ENCODE assay signal across 23 cellular contexts in genomic region chr15:94019062-94019461, GRCh38.
"Had no signal": no experiment of that assay in that cellular context is flagged by ENCODE, and none has a peak within 500 bp of the region (broad histone marks: within the 10 kb centered on the region; RNA-seq: fewer than 3 reads in every experiment).

No MANE protein-coding gene starts in this region.

- H3K27ac Mint-ChIP-seq: endodermal cell, immature natural killer cell, mesothelial cell of epicardium, naive B cell had no signal

- H3K4me3 ChIP-seq: coronary artery, dorsolateral prefrontal cortex, gastroesophageal sphincter, heart left ventricle, hepatocyte, left lung, lower lobe of right lung, mucosa of descending colon had no signal

- H3K4me1 ChIP-seq: foreskin keratinocyte, heart left ventricle, left lung, lower lobe of right lung had no signal

- H3K4me3 Mint-ChIP-seq: endodermal cell, immature natural killer cell, mesothelial cell of epicardium, naive B cell had no signal

- H3K36me3 ChIP-seq: gastroesophageal sphincter, heart left ventricle, left lung, lower lobe of right lung had no signal

- DNase-seq: dermis blood vessel endothelial cell; dorsolateral prefrontal cortex; effector CD4-positive, alpha-beta T cell; effector memory CD4-positive, alpha-beta T cell; endodermal cell; erythroblast; foreskin keratinocyte; heart left ventricle; hypothalamus; immature natural killer cell; left cardiac atrium; left ventricle myocardium superior; lower lobe of right lung; mesenchymal stem cell; mucosa of descending colon; naive B cell had no signal

- H3K79me2 ChIP-seq: hepatocyte had no signal

- H3K4me2 ChIP-seq: hepatocyte had no signal

- H3K9me3 ChIP-seq: gastroesophageal sphincter, left lung, lower lobe of right lung, mucosa of descending colon had no signal

- H3K36me3 Mint-ChIP-seq: immature natural killer cell, mesothelial cell of epicardium had no signal

- H3K4me1 Mint-ChIP-seq: endodermal cell, naive B cell had no signal

- H3K27ac ChIP-seq: coronary artery, dorsolateral prefrontal cortex, epithelial cell of prostate, foreskin keratinocyte, hepatocyte, left lung, lower lobe of right lung had no signal

- H3K27me3 ChIP-seq: foreskin keratinocyte, gastroesophageal sphincter, heart left ventricle, hepatocyte, left lung had no signal

- H3K9me3 Mint-ChIP-seq: endodermal cell had no signal

- H2AFZ ChIP-seq: hepatocyte had no signal

- ATAC-seq: esophagus mucosa, foreskin keratinocyte, gastroesophageal sphincter, heart left ventricle, left cardiac atrium, left lung, left ventricle myocardium superior, lower lobe of right lung, mucosa of descending colon had no signal
